8 cellular contexts compared by ENCODE assay signal in the genomic region with DNA sequence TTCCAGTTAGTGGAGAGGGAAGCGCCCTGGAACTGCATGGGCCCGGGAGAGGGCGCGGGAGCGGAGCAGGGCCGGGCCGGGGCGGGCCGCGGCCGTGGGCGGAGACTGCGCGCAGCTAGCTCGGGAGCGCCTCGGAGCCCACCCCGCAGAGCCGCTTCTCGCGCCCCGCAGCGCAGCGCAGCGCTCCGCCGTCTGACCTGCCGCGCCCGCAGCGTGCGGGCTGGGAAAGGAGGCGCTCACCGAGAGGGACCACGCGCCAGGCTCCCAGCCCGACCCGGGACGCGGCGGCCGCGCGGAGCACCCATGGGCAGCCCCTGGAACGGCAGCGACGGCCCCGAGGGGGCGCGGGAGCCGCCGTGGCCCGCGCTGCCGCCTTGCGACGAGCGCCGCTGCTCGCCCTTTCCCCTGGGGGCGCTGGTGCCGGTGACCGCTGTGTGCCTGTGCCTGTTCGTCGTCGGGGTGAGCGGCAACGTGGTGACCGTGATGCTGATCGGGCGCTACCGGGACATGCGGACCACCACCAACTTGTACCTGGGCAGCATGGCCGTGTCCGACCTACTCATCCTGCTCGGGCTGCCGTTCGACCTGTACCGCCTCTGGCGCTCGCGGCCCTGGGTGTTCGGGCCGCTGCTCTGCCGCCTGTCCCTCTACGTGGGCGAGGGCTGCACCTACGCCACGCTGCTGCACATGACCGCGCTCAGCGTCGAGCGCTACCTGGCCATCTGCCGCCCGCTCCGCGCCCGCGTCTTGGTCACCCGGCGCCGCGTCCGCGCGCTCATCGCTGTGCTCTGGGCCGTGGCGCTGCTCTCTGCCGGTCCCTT. TPM values are rescaled to one million over a fixed set of nuclear protein-coding genes. Genes with fewer than 3 reads are reported as not detected.
DNase-seq lines count a peak whose midpoint lies in the region; ATAC-seq and TF ChIP-seq lines count a peak whose summit lies in the region.

A gene with protein sequence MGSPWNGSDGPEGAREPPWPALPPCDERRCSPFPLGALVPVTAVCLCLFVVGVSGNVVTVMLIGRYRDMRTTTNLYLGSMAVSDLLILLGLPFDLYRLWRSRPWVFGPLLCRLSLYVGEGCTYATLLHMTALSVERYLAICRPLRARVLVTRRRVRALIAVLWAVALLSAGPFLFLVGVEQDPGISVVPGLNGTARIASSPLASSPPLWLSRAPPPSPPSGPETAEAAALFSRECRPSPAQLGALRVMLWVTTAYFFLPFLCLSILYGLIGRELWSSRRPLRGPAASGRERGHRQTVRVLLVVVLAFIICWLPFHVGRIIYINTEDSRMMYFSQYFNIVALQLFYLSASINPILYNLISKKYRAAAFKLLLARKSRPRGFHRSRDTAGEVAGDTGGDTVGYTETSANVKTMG (plus strand): TSS at position 304 of the 821 bp plus-strand sequence. CDS start 0 bp downstream, at position 304.

- H3K9me3 Mint-ChIP-seq in endodermal cell = no peaks in the 10 kb centered on the region

- ATAC-seq in HG02610 (IDR thresholded peaks at IDR 0.05; ENCODE audit: unreplicated experiment) (peak; percentile 41), HG02763 (IDR thresholded peaks at IDR 0.05; ENCODE audit: unreplicated experiment) (no peak)

- H3K27me3 Mint-ChIP-seq in endodermal cell (ENCODE audit: insufficient read depth) = peaks cover 91% of the 10 kb centered on the region

- H3K27ac ChIP-seq in endodermal cell (ENCODE audit: low read depth, low read length) = no peak within 1 kb of the TSS
- no peak within 1 kb of the TSS for H3K27ac ChIP-seq in thyroid gland

- peaks cover 19% of the 10 kb centered on the region for H3K4me1 Mint-ChIP-seq in endodermal cell

- TF ChIP-seq POLR2A in thyroid gland (IDR thresholded peaks at IDR 0.05) = peak in 1 of 2 donors; percentile 36

- no peak for DNase-seq in AG09309 (ENCODE audit: low read depth)
- peak; percentile 20 for DNase-seq in activated CD4-positive, alpha-beta T cell treated with anti-CD3 and anti-CD28 coated beads for 4 hours
- DNase-seq in endodermal cell = peak; percentile 91
- DNase-seq in thyroid gland = peak; percentile 45 to 53
- DNase-seq in H4 (ENCODE audit: low spot score) = no peak

- H3K9ac ChIP-seq in endodermal cell (ENCODE audit: extremely low read depth, low read length, poor library complexity, severe bottlenecking) (no peak within 1 kb of the TSS), mucosa of stomach (ENCODE audit: low read length) (no peak within 1 kb of the TSS)

- no peak within 1 kb of the TSS for H3K27ac Mint-ChIP-seq in endodermal cell

- WGBS in endodermal cell (ENCODE audit: insufficient coverage in 1 of 2, insufficient read length in 1 of 2), 2 experiments = 5 to 9% methylated on average over 60 to 111 of the region's 111 CpGs
- WGBS in thyroid gland, 2 donors = 0 to 5% methylated on average over 1 to 18 of the region's 111 CpGs

- H3K9me3 ChIP-seq in endodermal cell (ENCODE audit: control insufficient read depth, low read length) = no peaks in the 10 kb centered on the region
- no peaks in the 10 kb centered on the region for H3K9me3 ChIP-seq in mucosa of stomach (ENCODE audit: control insufficient read depth, low read length)
- H3K9me3 ChIP-seq in thyroid gland = no peaks in the 10 kb centered on the region

- H3K4me3 ChIP-seq in AG09309 (ENCODE audit: control insufficient read depth, low read depth, low read length) (peak within 1 kb of the TSS; percentile 19), endodermal cell (ENCODE audit: low read length) (peak within 1 kb of the TSS; percentile 52), mucosa of stomach (ENCODE audit: low read length) (peak within 1 kb of the TSS; percentile 17), thyroid gland (replicated peaks in 1 of 3) (peak within 1 kb of the TSS in 1 of 3 donors; percentile 28)

- H3K36me3 Mint-ChIP-seq in endodermal cell (ENCODE audit: low read depth) = no peaks in the 10 kb centered on the region

- peaks cover 79% of the 10 kb centered on the region for H3K27me3 ChIP-seq in endodermal cell (ENCODE audit: control insufficient read depth, insufficient read depth, low read length, poor library complexity, severe bottlenecking)
- peaks cover 33% of the 10 kb centered on the region for H3K27me3 ChIP-seq in mucosa of stomach (ENCODE audit: control insufficient read depth, insufficient read depth, low read length)
- no peaks in the 10 kb centered on the region for H3K27me3 ChIP-seq in thyroid gland

- H3K4me3 Mint-ChIP-seq in endodermal cell = peak within 1 kb of the TSS; percentile 43

- intact Hi-C loops in thyroid gland (cut with DNase I) = no loop called here

- TF ChIP-seq CTCF in AG09309 (IDR thresholded peaks at IDR 0.05; ENCODE audit: control insufficient read depth, insufficient read depth, low read depth, low read length, missing control alignments) = peak; percentile 5
- TF ChIP-seq CTCF in endodermal cell (conservative IDR thresholded peaks at IDR 0.05) = peak; percentile 72
- TF ChIP-seq CTCF in thyroid gland (IDR thresholded peaks at IDR 0.05) = peak in 2 of 6 experiments; percentile 10 to 29

- H3K4me1 ChIP-seq in endodermal cell (ENCODE audit: control insufficient read depth, insufficient read depth, low read length) = no peaks in the 10 kb centered on the region
- H3K4me1 ChIP-seq in mucosa of stomach (ENCODE audit: control insufficient read depth, insufficient read depth, low read length) = peaks cover 26% of the 10 kb centered on the region
- peaks cover 2 to 19% of the 10 kb centered on the region in 2 donors for H3K4me1 ChIP-seq in thyroid gland

- H3K36me3 ChIP-seq in endodermal cell (ENCODE audit: control insufficient read depth, insufficient read depth, low read length) (no peaks in the 10 kb centered on the region), mucosa of stomach (ENCODE audit: control insufficient read depth, insufficient read depth, low read length) (no peaks in the 10 kb centered on the region), thyroid gland (no peaks in the 10 kb centered on the region)

RNA-seq across cellular contexts. Expression of the gene that starts here (rescaled TPM):
- under 1 TPM; 0.29 to 0.35 TPM for total RNA-seq in endodermal cell
- not detected for polyA plus RNA-seq in endodermal cell (2013, experiment 1 of 2)
- not detected for polyA plus RNA-seq in endodermal cell (2013, experiment 2 of 2)
- 1 to 10 TPM; 1.1 to 6.5 (median 1.2) TPM for total RNA-seq in thyroid gland
- not detected in 2 replicates for total RNA-seq in H4 (2014; rRNA removed; shearing (Covaris generic))

Comparison
In these comparisons a context has a peak if more than half of its experiments do, and no peak if none do; other contexts are left out.
1. Peak in DNase-seq and H3K4me3 ChIP-seq in endodermal cell; RNA of the gene not detected or under 1 TPM.
2. DNase-seq: peak in activated CD4-positive, alpha-beta T cell treated with anti-CD3 and anti-CD28 coated beads for 4 hours (2 of 2) and thyroid gland (2 of 2); none in AG09309 (single experiment) and H4 (single experiment).